Comparison of ENCODE assay signal across 15 cellular contexts in genomic region chr2:150853258-150853657, GRCh38.
"Had no signal": no experiment of that assay in that cellular context is flagged by ENCODE, and none has a peak within 500 bp of the region (broad histone marks: within the 10 kb centered on the region; RNA-seq: fewer than 3 reads in every experiment).

No MANE protein-coding gene starts in this region.

- H3K4me1 ChIP-seq: gastrocnemius medialis, left ventricle myocardium inferior, lower lobe of right lung, right atrium auricular region had no signal

- H3K27ac ChIP-seq: dorsolateral prefrontal cortex, gastrocnemius medialis, left ventricle myocardium inferior, lower lobe of right lung, right atrium auricular region had no signal

- H3K4me3 ChIP-seq: dorsolateral prefrontal cortex, gastrocnemius medialis, left ventricle myocardium inferior, lower lobe of right lung, right atrium auricular region had no signal

- H3K36me3 ChIP-seq: gastrocnemius medialis, left ventricle myocardium inferior, lower lobe of right lung, right atrium auricular region had no signal

- ATAC-seq: esophagus mucosa; gastrocnemius medialis; left cardiac atrium; lower lobe of right lung; naive thymus-derived CD4-positive, alpha-beta T cell had no signal

- H3K27me3 ChIP-seq: gastrocnemius medialis, right atrium auricular region had no signal

- DNase-seq: cortex of kidney; dorsolateral prefrontal cortex; effector memory CD4-positive, alpha-beta T cell; gastrocnemius medialis; kidney; left cardiac atrium; left ventricle myocardium inferior; lower lobe of right lung; naive thymus-derived CD4-positive, alpha-beta T cell; small intestine; stimulated activated CD4-positive, alpha-beta T cell treated with anti-CD3 and anti-CD28 coated beads, Interleukin-2, amount 100 ng/mL, for 48 hours; stimulated activated naive CD4-positive, alpha-beta T cell treated with Interleukin-2 at 50 U/mL for 16 hours; trophoblast cell had no signal

- H3K9me3 ChIP-seq: gastrocnemius medialis, lower lobe of right lung had no signal
